Comparison of ENCODE assay signal across 3 cellular contexts in genomic region chr5:149074080-149074479, GRCh38. TPM values are rescaled to one million over a fixed set of nuclear protein-coding genes. Genes with fewer than 3 reads are reported as not detected.
"Had no signal": no experiment of that assay in that cellular context is flagged by ENCODE, and none has a peak within 500 bp of the region (broad histone marks: within the 10 kb centered on the region; RNA-seq: fewer than 3 reads in every experiment).

No MANE protein-coding gene starts in this region.

RNA-seq across cellular contexts. Expression of gene SH3TC2, which starts 11.2 kb away (rescaled TPM):
- total RNA-seq: activated CD8-positive, alpha-beta T cell treated with anti-CD3 and anti-CD28 coated beads, Interleukin-2, amount 10 ng/mL, durations not matched to agents 7 days and 5 days; activated T-helper 1 cell treated with anti-CD3 and anti-CD28 coated beads, Interleukin-12 subunit alpha, Interleukin-12 subunit beta, Interleukin-2, Interleukin-4 antibody, amounts not matched to agents 30 ng/mL and 10 ng/mL and 1 ng/mL, durations not matched to agents 14 hours and 24 hours and 36 hours; T-cell had no signal
